ENCODE assay signal across 10 cellular contexts in genomic region chr11:75140269-75141138, GRCh38. TPM values are rescaled to one million over a fixed set of nuclear protein-coding genes. Genes with fewer than 3 reads are reported as not detected.
DNase-seq lines count a peak whose midpoint lies in the region; ATAC-seq, FAIRE-seq and TF ChIP-seq lines count a peak whose summit lies in the region.
"Had no signal": no experiment of that assay in that cellular context is flagged by ENCODE, and none has a peak within 500 bp of the region (broad histone marks: within the 10 kb centered on the region; RNA-seq: fewer than 3 reads in every experiment).

No MANE protein-coding gene starts in this region.

- peak; percentile 96 for TF ChIP-seq RAD21 in HepG2 (CRISPR knock-in tag; IDR thresholded peaks at IDR 0.05)

- no peaks in the 10 kb centered on the region for H3K9me3 ChIP-seq in HepG2 (ENCODE audit: low read length)

- H4K20me1 ChIP-seq in HepG2 (ENCODE audit: insufficient read depth, low read length): no peaks in the 10 kb centered on the region

- 14% methylated on average over 18 of the region's 22 CpGs for WGBS in HepG2 (ENCODE audit: low lambda C conversion rate)

- CTCF ChIA-PET in HepG2 (lab: Yijun Ruan, JAX; ENCODE audit: low intra/inter-chr PET ratio, low total read pairs): interaction anchor here (1.2 to 7.6 kb wide), 5 partner anchors 63 to 109 kb away, joined by 4 to 173 read pairs (median 43); partner anchors contain the start of gene TPBGL

- ATAC-seq in HepG2: peak; percentile 90

- no peak overlapping the region for H3K9ac ChIP-seq in HepG2 (ENCODE audit: insufficient read depth, low read depth, low read length)

- POLR2A ChIA-PET in HepG2 (lab: Yijun Ruan, JAX): interaction anchor here (1.1 to 8.6 kb wide), 5 partner anchors 15 to 108 kb away, joined by 3 to 163 read pairs (median 7); no protein-coding TSS in a partner anchor

- TF ChIP-seq POLR2A in HepG2 (IDR thresholded peaks at IDR 0.05; ENCODE audit: insufficient read depth in 1 of 2, low read depth in 2 of 2, low read length in 2 of 2): no peak

- FAIRE-seq in HepG2 (lab: Jason Lieb, UNC): peak; percentile 8
- FAIRE-seq: A204.1 had no signal

- H3K4me2 ChIP-seq in HepG2 (ENCODE audit: low read depth, low read length): peak overlapping the region; percentile 15; the same call in 1 of the 2 replicates

- H3K27ac ChIP-seq in HepG2 (ENCODE audit: extremely low read length, insufficient read depth, low read length): no peak overlapping the region

- no peaks in the 10 kb centered on the region for H3K36me3 ChIP-seq in HepG2 (replicated peaks in 1 of 2; ENCODE audit: control insufficient read depth in 1 of 2, insufficient read depth in 2 of 2, low read length in 2 of 2)

- BruUV-seq in HepG2 (replicated peaks; lab: Mats Ljungman, UMichigan): no TSS peak

- TF ChIP-seq CTCF in cardiac fibroblast (IDR thresholded peaks at IDR 0.05; ENCODE audit: low read depth, low read length) (peak; percentile 96), HepG2 (CRISPR knock-in tag; IDR thresholded peaks at IDR 0.05) (peak; percentile 99)

- H2AFZ ChIP-seq in HepG2 (ENCODE audit: low read length): no peak overlapping the region

- H3K79me2 ChIP-seq in HepG2 (ENCODE audit: insufficient read depth, low read length): no peaks in the 10 kb centered on the region

- intact Hi-C loops in HepG2 (cut with micrococcal nuclease; ENCODE audit: unreplicated experiment): loop anchor here (1.0 to 5.0 kb wide), 4 partner anchors 65 to 108 kb away; partner anchors contain the start of gene TPBGL

- no peak for TF ChIP-seq EP300 in HepG2 (IDR thresholded peaks at IDR 0.05; ENCODE audit: low read depth in 2 of 2, low read length in 2 of 2)
- TF ChIP-seq EP300 in HepG2 (CRISPR knock-in tag; IDR thresholded peaks at IDR 0.05; ENCODE audit: borderline replicate concordance): no peak

- H3K4me1 ChIP-seq in HepG2 (ENCODE audit: insufficient read depth, low read length): peaks cover 31% of the 10 kb centered on the region

- DNase-seq in DMS 273 (lab: John Stamatoyannopoulos, UW; ENCODE audit: unreplicated experiment): peak; percentile 54
- DNase-seq in DMS 273 treated with DMSO at 0.1 percent for 48 hours (lab: John Stamatoyannopoulos, UW): no peak
- peak; percentile 68 for DNase-seq in HuH-7.5 (ENCODE audit: low spot score)
- peak; percentile 69 for DNase-seq in activated CD4-positive, CD25-positive, alpha-beta regulatory T cell treated with anti-CD3 and anti-CD28 coated beads, Interleukin-2, amount 50 U/mL, for 16 hours (ENCODE audit: low read depth, low spot score)
- peak; percentile 47 to 52 for DNase-seq in cardiac fibroblast (ENCODE audit: low read depth in 2 of 2)
- DNase-seq in HepG2 (ENCODE audit: low spot score): peak; percentile 47
- peak; percentile 55 to 67 (median 63) for DNase-seq in stimulated activated CD4-positive, alpha-beta T cell treated with anti-CD3 and anti-CD28 coated beads, TNF-alpha, amount 100 ng/mL, for 4 hours (ENCODE audit: low read depth in 3 of 3)
- DNase-seq in OCI-M2 (lab: John Stamatoyannopoulos, UW; ENCODE audit: unreplicated experiment): no peak

- in situ Hi-C loops in HepG2 (cut with HindIII; ENCODE audit: extremely low pct_ligation_motif_present, low pct_unique_long_range_greater_than_20kb): loop anchor here (5.0 kb wide), 1 partner anchor 107 kb away; no protein-coding TSS in a partner anchor

- peaks cover 2 to 11% of the 10 kb centered on the region in 2 experiments; a peak in 4 of 5 replicates for H3K27me3 ChIP-seq in HepG2 (ENCODE audit: control insufficient read depth in 1 of 2, insufficient read depth in 2 of 2, low read length in 2 of 2)

- no peak overlapping the region for H3K4me3 ChIP-seq in cardiac fibroblast (replicated peaks in 1 of 2; ENCODE audit: low read depth in 2 of 2, low read length in 2 of 2)
- no peak overlapping the region for H3K4me3 ChIP-seq in HepG2 (replicated peaks in 1 of 3; ENCODE audit: insufficient read depth in 1 of 3, low read depth in 2 of 3, low read length in 3 of 3)

TF ChIP-seq in HepG2, 621 proteins besides CTCF, POLR2A, EP300 and RAD21 (continues in another document):
- 0 out of 2 replicates have a peak, but pooled peaks have one; percentile 23 for TF ChIP-seq CBFB (CRISPR knock-in tag; IDR thresholded peaks at IDR 0.05)
- TF ChIP-seq ZNF7 (CRISPR knock-in tag; IDR thresholded peaks at IDR 0.05): no peak
- TF ChIP-seq TEAD3 (CRISPR knock-in tag; optimal IDR thresholded peaks at IDR 0.05; ENCODE audit: borderline replicate concordance): peak; percentile 38
- TF ChIP-seq ARNT2 (CRISPR knock-in tag; IDR thresholded peaks at IDR 0.05; ENCODE audit: low read depth): 0 out of 2 replicates have a peak, but pooled peaks have one; percentile 27
- TF ChIP-seq MTERF4 (CRISPR knock-in tag; IDR thresholded peaks at IDR 0.05): 0 out of 2 replicates have a peak, but pooled peaks have one; percentile 29
- TF ChIP-seq HOXD1 (CRISPR knock-in tag; IDR thresholded peaks at IDR 0.05): no peak
- no peak for TF ChIP-seq FUBP1 (CRISPR knock-in tag; IDR thresholded peaks at IDR 0.05; ENCODE audit: borderline replicate concordance)

RNA-seq across cellular contexts. Expression of gene SLCO2B1, which starts 10.4 kb away (rescaled TPM):
- 7.6 and 15.3 TPM in 2 replicates for total RNA-seq in HepG2 (2016; rRNA removed; fragmentation: Illumina TruSeq; extraction: Trizol)
- total RNA-seq in HepG2 (2016; cell fraction: cytosol; rRNA removed; fragmentation: Illumina TruSeq; extraction: Trizol; ENCODE audit: low read depth): 3.0 and 3.2 TPM in 2 replicates
- 6.7 and 16.4 TPM in 2 replicates for total RNA-seq in HepG2 (2016; cell fraction: insoluble cytoplasmic fraction; rRNA removed; fragmentation: Illumina TruSeq; extraction: Trizol)
- 6.2 TPM in 2 replicates for total RNA-seq in HepG2 (2016; cell fraction: membrane; rRNA removed; fragmentation: Illumina TruSeq; extraction: Trizol)
- total RNA-seq in HepG2 (2016; cell fraction: nucleus; rRNA removed; fragmentation: Illumina TruSeq; extraction: Trizol): 24.2 and 24.5 TPM in 2 replicates
- polyA plus RNA-seq in HepG2 (2011; rRNA removed): 19.8 and 29.6 TPM in 2 replicates
- polyA plus RNA-seq in HepG2 (2011; cell fraction: cytosol; rRNA removed): 15.0 and 15.3 TPM in 2 replicates
- polyA plus RNA-seq in HepG2 (2011; cell fraction: nucleus; rRNA removed): 80.8 and 94.5 TPM in 2 replicates
- 21.7 and 35.0 TPM in 2 replicates for polyA plus RNA-seq in HepG2 (2012)
- 0.64 and 1.2 TPM in 2 replicates for polyA plus RNA-seq in HepG2 (2016; cell fraction: cytosol; fragmentation: Illumina TruSeq; extraction: Trizol; ENCODE audit: low read depth)
- 4.1 and 5.6 TPM in 2 replicates for polyA plus RNA-seq in HepG2 (2016; cell fraction: insoluble cytoplasmic fraction; fragmentation: Illumina TruSeq; extraction: Trizol; ENCODE audit: low read depth)
- 2.4 and 2.9 TPM in 2 replicates for polyA plus RNA-seq in HepG2 (2016; cell fraction: membrane; fragmentation: Illumina TruSeq; extraction: Trizol; ENCODE audit: low read depth)
- 31.9 and 32.0 TPM in 2 replicates for polyA plus RNA-seq in HepG2 (2016; cell fraction: nucleus; fragmentation: Illumina TruSeq; extraction: Trizol; ENCODE audit: insufficient read depth, low read depth)
- polyA minus RNA-seq in HepG2 (2011; rRNA and poly(A)+ RNA removed; ENCODE audit: low replicate concordance): 0.09 and 55.4 TPM in 2 replicates
- polyA minus RNA-seq in HepG2 (2011; cell fraction: cytosol; rRNA and poly(A)+ RNA removed): 11.1 and 12.3 TPM in 2 replicates
- 33.2 and 42.0 TPM in 2 replicates for polyA minus RNA-seq in HepG2 (2011; cell fraction: nucleus; rRNA and poly(A)+ RNA removed)

RNA-seq across cellular contexts. Expression of gene OR2AT4, which starts 43.8 kb away (rescaled TPM):
- total RNA-seq in HepG2 (2016; rRNA removed; fragmentation: Illumina TruSeq; extraction: Trizol): not detected in 2 replicates
- not detected in 2 replicates for total RNA-seq in HepG2 (2016; cell fraction: cytosol; rRNA removed; fragmentation: Illumina TruSeq; extraction: Trizol; ENCODE audit: low read depth)
- not detected in 2 replicates for total RNA-seq in HepG2 (2016; cell fraction: insoluble cytoplasmic fraction; rRNA removed; fragmentation: Illumina TruSeq; extraction: Trizol)
- not detected in 2 replicates for total RNA-seq in HepG2 (2016; cell fraction: membrane; rRNA removed; fragmentation: Illumina TruSeq; extraction: Trizol)
- not detected in 2 replicates for total RNA-seq in HepG2 (2016; cell fraction: nucleus; rRNA removed; fragmentation: Illumina TruSeq; extraction: Trizol)
- not detected in 2 replicates for polyA plus RNA-seq in HepG2 (2011; rRNA removed)
- polyA plus RNA-seq in HepG2 (2011; cell fraction: cytosol; rRNA removed): not detected in 2 replicates
- polyA plus RNA-seq in HepG2 (2011; cell fraction: nucleus; rRNA removed): not detected in 2 replicates
- polyA plus RNA-seq in HepG2 (2012): not detected in 2 replicates
- polyA plus RNA-seq in HepG2 (2016; cell fraction: cytosol; fragmentation: Illumina TruSeq; extraction: Trizol; ENCODE audit: low read depth): not detected in 2 replicates
- polyA plus RNA-seq in HepG2 (2016; cell fraction: insoluble cytoplasmic fraction; fragmentation: Illumina TruSeq; extraction: Trizol; ENCODE audit: low read depth): not detected in 2 replicates
- not detected in 2 replicates for polyA plus RNA-seq in HepG2 (2016; cell fraction: membrane; fragmentation: Illumina TruSeq; extraction: Trizol; ENCODE audit: low read depth)
- polyA plus RNA-seq in HepG2 (2016; cell fraction: nucleus; fragmentation: Illumina TruSeq; extraction: Trizol; ENCODE audit: insufficient read depth, low read depth): not detected in 2 replicates
- polyA minus RNA-seq in HepG2 (2011; rRNA and poly(A)+ RNA removed; ENCODE audit: low replicate concordance): not detected in 2 replicates
- polyA minus RNA-seq in HepG2 (2011; cell fraction: cytosol; rRNA and poly(A)+ RNA removed): not detected in 2 replicates
- polyA minus RNA-seq in HepG2 (2011; cell fraction: nucleus; rRNA and poly(A)+ RNA removed): not detected in 2 replicates
- total RNA-seq: glomerular endothelial cell had no signal

Comparison
In these comparisons a context has a peak if more than half of its experiments do, and no peak if none do; other contexts are left out.
1. DNase-seq: peak in DMS 273 (single experiment), HuH-7.5 (single experiment), activated CD4-positive, CD25-positive, alpha-beta regulatory T cell treated with anti-CD3 and anti-CD28 coated beads, Interleukin-2, amount 50 U/mL, for 16 hours (single experiment), cardiac fibroblast (2 of 2), HepG2 (single experiment) and stimulated activated CD4-positive, alpha-beta T cell treated with anti-CD3 and anti-CD28 coated beads, TNF-alpha, amount 100 ng/mL, for 4 hours (3 of 3); none in DMS 273 treated with DMSO at 0.1 percent for 48 hours (single experiment) and OCI-M2 (single experiment).